ENCODE assay signal across 1 cellular context in the genomic region with DNA sequence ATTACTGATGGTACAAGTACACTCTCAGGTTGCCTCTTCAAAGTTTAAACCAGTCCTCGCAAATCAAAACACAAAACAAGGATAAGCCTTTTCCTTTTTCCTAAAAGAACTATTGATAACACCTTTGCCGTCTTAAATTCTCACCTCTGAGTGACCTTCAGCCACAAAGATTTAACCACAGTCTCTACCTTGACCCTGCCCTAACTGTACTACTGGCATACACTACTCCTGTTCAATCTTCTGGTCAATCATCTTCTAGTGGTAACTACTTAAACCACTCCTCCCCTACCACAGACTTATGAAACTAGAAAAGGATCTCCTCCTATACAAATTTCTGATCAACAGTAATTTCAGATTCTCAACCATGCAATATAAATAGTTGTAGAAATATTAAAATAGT.
TF ChIP-seq lines count a peak whose summit lies in the region.

No MANE protein-coding gene starts in this region.

TF ChIP-seq in WTC11, 78 proteins besides CTCF, POLR2A, EP300 and RAD21 (continued from another document):
- TF ChIP-seq, protein P1, sequence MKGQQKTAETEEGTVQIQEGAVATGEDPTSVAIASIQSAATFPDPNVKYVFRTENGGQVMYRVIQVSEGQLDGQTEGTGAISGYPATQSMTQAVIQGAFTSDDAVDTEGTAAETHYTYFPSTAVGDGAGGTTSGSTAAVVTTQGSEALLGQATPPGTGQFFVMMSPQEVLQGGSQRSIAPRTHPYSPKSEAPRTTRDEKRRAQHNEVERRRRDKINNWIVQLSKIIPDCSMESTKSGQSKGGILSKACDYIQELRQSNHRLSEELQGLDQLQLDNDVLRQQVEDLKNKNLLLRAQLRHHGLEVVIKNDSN (CRISPR knock-in tag; IDR thresholded peaks at IDR 0.05) = no peak
- TF ChIP-seq, protein P2, sequence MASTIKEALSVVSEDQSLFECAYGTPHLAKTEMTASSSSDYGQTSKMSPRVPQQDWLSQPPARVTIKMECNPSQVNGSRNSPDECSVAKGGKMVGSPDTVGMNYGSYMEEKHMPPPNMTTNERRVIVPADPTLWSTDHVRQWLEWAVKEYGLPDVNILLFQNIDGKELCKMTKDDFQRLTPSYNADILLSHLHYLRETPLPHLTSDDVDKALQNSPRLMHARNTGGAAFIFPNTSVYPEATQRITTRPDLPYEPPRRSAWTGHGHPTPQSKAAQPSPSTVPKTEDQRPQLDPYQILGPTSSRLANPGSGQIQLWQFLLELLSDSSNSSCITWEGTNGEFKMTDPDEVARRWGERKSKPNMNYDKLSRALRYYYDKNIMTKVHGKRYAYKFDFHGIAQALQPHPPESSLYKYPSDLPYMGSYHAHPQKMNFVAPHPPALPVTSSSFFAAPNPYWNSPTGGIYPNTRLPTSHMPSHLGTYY (CRISPR knock-in tag; IDR thresholded peaks at IDR 0.05) = no peak
- TF ChIP-seq FOXK1 (CRISPR knock-in tag; IDR thresholded peaks at IDR 0.05) (no peak), IRF2 (CRISPR knock-in tag; IDR thresholded peaks at IDR 0.05; ENCODE audit: borderline replicate concordance, low read depth) (no peak), ELF4 (CRISPR knock-in tag; IDR thresholded peaks at IDR 0.05; ENCODE audit: low read depth) (no peak), SOX15 (CRISPR knock-in tag; IDR thresholded peaks at IDR 0.05) (no peak), NFYB (CRISPR knock-in tag; conservative IDR thresholded peaks at IDR 0.05; ENCODE audit: low read depth) (no peak), NFATC4 (CRISPR knock-in tag; IDR thresholded peaks at IDR 0.05) (no peak), TEAD4 (CRISPR knock-in tag; IDR thresholded peaks at IDR 0.05) (no peak), HMGA2 (CRISPR knock-in tag; IDR thresholded peaks at IDR 0.05) (no peak)
- TF ChIP-seq, protein P3, sequence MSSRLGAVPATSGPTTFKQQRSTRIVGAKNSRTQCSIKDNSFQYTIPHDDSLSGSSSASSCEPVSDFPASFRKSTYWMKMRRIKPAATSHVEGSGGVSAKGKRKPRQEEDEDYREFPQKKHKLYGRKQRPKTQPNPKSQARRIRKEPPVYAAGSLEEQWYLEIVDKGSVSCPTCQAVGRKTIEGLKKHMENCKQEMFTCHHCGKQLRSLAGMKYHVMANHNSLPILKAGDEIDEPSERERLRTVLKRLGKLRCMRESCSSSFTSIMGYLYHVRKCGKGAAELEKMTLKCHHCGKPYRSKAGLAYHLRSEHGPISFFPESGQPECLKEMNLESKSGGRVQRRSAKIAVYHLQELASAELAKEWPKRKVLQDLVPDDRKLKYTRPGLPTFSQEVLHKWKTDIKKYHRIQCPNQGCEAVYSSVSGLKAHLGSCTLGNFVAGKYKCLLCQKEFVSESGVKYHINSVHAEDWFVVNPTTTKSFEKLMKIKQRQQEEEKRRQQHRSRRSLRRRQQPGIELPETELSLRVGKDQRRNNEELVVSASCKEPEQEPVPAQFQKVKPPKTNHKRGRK (CRISPR knock-in tag; IDR thresholded peaks at IDR 0.05; ENCODE audit: borderline replicate concordance) = no peak
- TF ChIP-seq, protein P4, sequence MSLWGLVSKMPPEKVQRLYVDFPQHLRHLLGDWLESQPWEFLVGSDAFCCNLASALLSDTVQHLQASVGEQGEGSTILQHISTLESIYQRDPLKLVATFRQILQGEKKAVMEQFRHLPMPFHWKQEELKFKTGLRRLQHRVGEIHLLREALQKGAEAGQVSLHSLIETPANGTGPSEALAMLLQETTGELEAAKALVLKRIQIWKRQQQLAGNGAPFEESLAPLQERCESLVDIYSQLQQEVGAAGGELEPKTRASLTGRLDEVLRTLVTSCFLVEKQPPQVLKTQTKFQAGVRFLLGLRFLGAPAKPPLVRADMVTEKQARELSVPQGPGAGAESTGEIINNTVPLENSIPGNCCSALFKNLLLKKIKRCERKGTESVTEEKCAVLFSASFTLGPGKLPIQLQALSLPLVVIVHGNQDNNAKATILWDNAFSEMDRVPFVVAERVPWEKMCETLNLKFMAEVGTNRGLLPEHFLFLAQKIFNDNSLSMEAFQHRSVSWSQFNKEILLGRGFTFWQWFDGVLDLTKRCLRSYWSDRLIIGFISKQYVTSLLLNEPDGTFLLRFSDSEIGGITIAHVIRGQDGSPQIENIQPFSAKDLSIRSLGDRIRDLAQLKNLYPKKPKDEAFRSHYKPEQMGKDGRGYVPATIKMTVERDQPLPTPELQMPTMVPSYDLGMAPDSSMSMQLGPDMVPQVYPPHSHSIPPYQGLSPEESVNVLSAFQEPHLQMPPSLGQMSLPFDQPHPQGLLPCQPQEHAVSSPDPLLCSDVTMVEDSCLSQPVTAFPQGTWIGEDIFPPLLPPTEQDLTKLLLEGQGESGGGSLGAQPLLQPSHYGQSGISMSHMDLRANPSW (CRISPR knock-in tag; conservative IDR thresholded peaks at IDR 0.05; ENCODE audit: low read depth) = no peak
